14 cellular contexts compared by ENCODE assay signal in the genomic region with DNA sequence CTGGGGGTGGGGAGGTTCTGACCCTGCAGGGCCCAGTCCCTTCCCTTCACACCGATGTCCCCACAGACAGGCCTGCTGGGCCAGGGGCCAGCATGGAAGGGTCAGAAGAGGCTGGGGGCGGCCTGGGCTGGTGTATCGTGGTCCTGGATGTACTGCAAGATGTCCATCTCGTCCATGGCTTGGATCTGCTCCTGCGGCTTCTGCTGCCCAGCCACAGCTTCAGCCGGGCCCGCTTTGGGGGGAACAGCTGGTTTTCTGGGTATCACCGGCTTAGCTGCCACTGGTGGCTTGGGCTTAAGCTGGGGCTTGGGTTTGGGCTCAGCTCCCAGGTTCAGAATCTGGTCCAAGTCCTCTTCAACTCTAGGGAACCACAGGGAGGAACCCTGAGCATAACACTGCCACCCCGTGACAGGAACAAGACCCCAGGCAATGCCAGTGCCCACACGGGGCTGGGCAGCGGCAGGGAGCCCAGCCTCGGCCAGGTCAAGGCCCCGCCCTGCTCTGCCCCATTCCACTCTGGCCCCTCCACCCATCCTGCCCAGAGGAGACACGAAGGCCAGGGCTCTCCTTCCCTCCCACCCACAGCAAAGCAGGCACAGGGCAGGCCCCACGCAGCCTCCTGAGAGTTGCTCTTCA. TPM values are rescaled to one million over a fixed set of nuclear protein-coding genes. Genes with fewer than 3 reads are reported as not detected.
DNase-seq lines count a peak whose midpoint lies in the region; ATAC-seq and TF ChIP-seq lines count a peak whose summit lies in the region.
"Had no signal": no experiment of that assay in that cellular context is flagged by ENCODE, and none has a peak within 500 bp of the region (broad histone marks: within the 10 kb centered on the region; RNA-seq: fewer than 3 reads in every experiment).

No MANE protein-coding gene starts in this region.

- H3K36me3 ChIP-seq in SK-N-SH (replicated peaks in 1 of 2; ENCODE audit: control insufficient read depth in 1 of 2, insufficient read depth in 2 of 2, low read length in 1 of 2) (peaks cover 0 to 30% of the 10 kb centered on the region in 2 experiments), left ventricle myocardium inferior (peaks cover 31% of the 10 kb centered on the region), parathyroid adenoma (ENCODE audit: control insufficient read depth, insufficient read depth, low read length) (no peaks in the 10 kb centered on the region), uterus (no peaks in the 10 kb centered on the region)

- no peaks in the 10 kb centered on the region for H4K20me1 ChIP-seq in SK-N-SH (ENCODE audit: insufficient read depth)

- ATAC-seq in SK-N-SH treated with all-trans-retinoic acid at 6 μM for 48 hours (no peak), natural killer cell (no peak), HG03521 (IDR thresholded peaks at IDR 0.05; ENCODE audit: unreplicated experiment) (no peak)

- H3K27me3 ChIP-seq in SK-N-SH (ENCODE audit: insufficient read depth) (no peaks in the 10 kb centered on the region), left ventricle myocardium inferior (ENCODE audit: low read depth) (no peaks in the 10 kb centered on the region), parathyroid adenoma (ENCODE audit: control insufficient read depth, insufficient read depth, low read length) (no peaks in the 10 kb centered on the region), uterus (no peaks in the 10 kb centered on the region)

- H3K4me1 ChIP-seq in SK-N-SH (ENCODE audit: control insufficient read depth in 1 of 2, insufficient read depth in 2 of 2, low read depth in 1 of 2, low read length in 1 of 2) (peaks cover 18 to 37% of the 10 kb centered on the region in 2 experiments; a peak in 3 of 4 replicates), left ventricle myocardium inferior (peaks cover 100% of the 10 kb centered on the region), parathyroid adenoma (peaks cover 9% of the 10 kb centered on the region), uterus (peaks cover 25 to 34% of the 10 kb centered on the region in 2 donors)

- TF ChIP-seq EP300 in SK-N-SH (IDR thresholded peaks at IDR 0.05; ENCODE audit: borderline replicate concordance in 1 of 2, low read depth in 1 of 2, low read length in 1 of 2): no peak

- H3K9me2 ChIP-seq in SK-N-SH: no peaks in the 10 kb centered on the region

- H3K9me3 ChIP-seq in SK-N-SH (no peaks in the 10 kb centered on the region), left ventricle myocardium inferior (replicated peaks) (no peaks in the 10 kb centered on the region), parathyroid adenoma (ENCODE audit: control insufficient read depth, low read length) (no peaks in the 10 kb centered on the region), uterus (no peaks in the 10 kb centered on the region)

- no peak overlapping the region for H2AFZ ChIP-seq in SK-N-SH (ENCODE audit: low read depth)
- no peak overlapping the region for H2AFZ ChIP-seq in parathyroid adenoma

- no peaks in the 10 kb centered on the region for H3F3A ChIP-seq in SK-N-SH (replicated peaks; ENCODE audit: insufficient read depth)

- H3K9ac ChIP-seq in SK-N-SH: 0 out of 2 replicates have a peak overlapping the region, but pooled peaks have one; percentile 80
- no peak overlapping the region for H3K9ac ChIP-seq in parathyroid adenoma

- no peak for TF ChIP-seq RAD21 in SK-N-SH (IDR thresholded peaks at IDR 0.05; ENCODE audit: low read length)

- H3K9me3 Mint-ChIP-seq in natural killer cell: no peaks in the 10 kb centered on the region
- H3K9me3 Mint-ChIP-seq: memory B cell; stimulated activated naive CD8-positive, alpha-beta T cell treated with anti-CD3 and anti-CD28 coated beads, Interleukin-15, amount 100 ng/mL, for 72 hours had no signal

- H3K4me3 ChIP-seq in SK-N-SH (ENCODE audit: low read depth in 2 of 2, low read length in 1 of 2) (no peak overlapping the region), left ventricle myocardium inferior (peak overlapping the region; percentile 13), parathyroid adenoma (ENCODE audit: low read depth, low read length) (no peak overlapping the region), uterus (no peak overlapping the region)

- H3K27ac ChIP-seq in SK-N-SH (ENCODE audit: low read depth in 2 of 2, low read length in 1 of 2): peak overlapping the region in 1 of 2 experiments; percentile 90; a peak in 1 of 4 replicates
- peak overlapping the region; percentile 95 for H3K27ac ChIP-seq in left ventricle myocardium inferior (replicated peaks)
- H3K27ac ChIP-seq in parathyroid adenoma: peak overlapping the region; percentile 58
- peak overlapping the region; percentile 95 for H3K27ac ChIP-seq in uterus
- H3K27ac ChIP-seq: 22Rv1 had no signal

- POLR2A ChIA-PET in SK-N-SH (lab: Yijun Ruan, JAX): interaction anchor here (2.4 kb wide), 1 partner anchor 171 kb away, joined by 18 read pairs; a partner anchor contains a TSS

- peaks cover 6 to 7% of the 10 kb centered on the region in 2 donors for H3K4me1 Mint-ChIP-seq in natural killer cell
- H3K4me1 Mint-ChIP-seq: stimulated activated naive CD8-positive, alpha-beta T cell treated with anti-CD3 and anti-CD28 coated beads, Interleukin-15, amount 100 ng/mL, for 72 hours had no signal

- H3K27me3 Mint-ChIP-seq in natural killer cell (ENCODE audit: low read depth in 2 of 2): no peaks in the 10 kb centered on the region
- H3K27me3 Mint-ChIP-seq: memory B cell; stimulated activated naive CD8-positive, alpha-beta T cell treated with anti-CD3 and anti-CD28 coated beads, Interleukin-15, amount 100 ng/mL, for 72 hours had no signal

- H3K79me2 ChIP-seq in SK-N-SH (ENCODE audit: insufficient read depth) (no peaks in the 10 kb centered on the region), parathyroid adenoma (no peaks in the 10 kb centered on the region)

- H3K36me3 Mint-ChIP-seq in natural killer cell: peaks cover 7% of the 10 kb centered on the region

- H3K27ac Mint-ChIP-seq in natural killer cell: no peak overlapping the region
- H3K27ac Mint-ChIP-seq: memory B cell; stimulated activated naive CD8-positive, alpha-beta T cell treated with anti-CD3 and anti-CD28 coated beads, Interleukin-15, amount 100 ng/mL, for 72 hours had no signal

- 84% methylated on average over 14 of the region's 15 CpGs for WGBS in SK-N-SH (ENCODE audit: low lambda C conversion rate)

- TF ChIP-seq CTCF in SK-N-SH (IDR thresholded peaks at IDR 0.05) (no peak), left ventricle myocardium inferior (IDR thresholded peaks at IDR 0.05; ENCODE audit: borderline replicate concordance) (no peak), parathyroid adenoma (IDR thresholded peaks at IDR 0.05) (no peak), uterus (IDR thresholded peaks at IDR 0.05) (no peak), natural killer cell (IDR thresholded peaks at IDR 0.05) (no peak)

- intact Hi-C loops in left ventricle myocardium inferior (cut with micrococcal nuclease): no loop called here
- intact Hi-C loops in uterus (cut with DNase I; ENCODE audit: low total_unique reads): no loop called here
- intact Hi-C loops in natural killer cell (cut with micrococcal nuclease): no loop called here

- H3K4me2 ChIP-seq in SK-N-SH (no peak overlapping the region; the same call in 1 of the 2 replicates), parathyroid adenoma (ENCODE audit: low read length) (no peak overlapping the region)

- no peak for TF ChIP-seq POLR2A in uterus (IDR thresholded peaks at IDR 0.05)

- CTCF ChIA-PET in SK-N-SH (lab: Yijun Ruan, JAX): interaction anchor here (0.6 to 5.2 kb wide), 8 partner anchors 16 to 240 kb away, joined by 3 to 27 read pairs (median 8); a partner anchor contains a TSS

- H3K4me3 Mint-ChIP-seq in natural killer cell: no peak overlapping the region
- H3K4me3 Mint-ChIP-seq: memory B cell; stimulated activated naive CD8-positive, alpha-beta T cell treated with anti-CD3 and anti-CD28 coated beads, Interleukin-15, amount 100 ng/mL, for 72 hours had no signal

- DNase-seq in SK-N-SH: no peak
- DNase-seq in left ventricle myocardium inferior: peak; percentile 33
- peak in 1 of 2 donors; percentile 29 for DNase-seq in uterus
- DNase-seq in natural killer cell: no peak
- DNase-seq in HK-2 (ENCODE audit: unreplicated experiment): no peak
- DNase-seq: activated T-cell treated with anti-CD3 and anti-CD28 coated beads, Interleukin-2, amount 50 U/mL, for 48 hours; DMS153; NCI-H2029 treated with DMSO at 0.1 percent for 48 hours; stimulated activated naive CD8-positive, alpha-beta T cell treated with anti-CD3 and anti-CD28 coated beads, Interleukin-15, amount 100 ng/mL, for 72 hours had no signal

TF ChIP-seq in SK-N-SH, 30 proteins besides CTCF, POLR2A, EP300 and RAD21 (continues in another document):
- TF ChIP-seq NRF1 (IDR thresholded peaks at IDR 0.05; ENCODE audit: low read depth, low read length): no peak

TF ChIP-seq in SK-N-SH treated with all-trans-retinoic acid at 6 μM for 48 hours, 23 proteins besides CTCF, POLR2A, EP300 and RAD21:
- TF ChIP-seq ZC3H10 (CRISPR knock-in tag; IDR thresholded peaks at IDR 0.05) (no peak), GLIS3 (CRISPR knock-in tag; IDR thresholded peaks at IDR 0.05) (no peak), ESRRG (CRISPR knock-in tag; IDR thresholded peaks at IDR 0.05) (no peak), ZNF565 (CRISPR knock-in tag; conservative IDR thresholded peaks at IDR 0.05; ENCODE audit: low read depth) (no peak), PPARA (CRISPR knock-in tag; IDR thresholded peaks at IDR 0.05; ENCODE audit: borderline replicate concordance) (no peak)
TF ChIP-seq in SK-N-SH treated with all-trans-retinoic acid at 6 μM for 48 hours: peak in this region for 0.

RNA-seq across cellular contexts. Expression of a gene that starts 31.9 kb away (rescaled TPM):
- 18.7 and 20.1 TPM in 2 replicates for polyA plus RNA-seq in SK-N-SH (2012; rRNA removed)
- polyA plus RNA-seq in SK-N-SH (2012; cell fraction: cytosol; rRNA removed): 9.8 and 14.2 TPM in 2 replicates
- polyA plus RNA-seq in SK-N-SH (2012; cell fraction: nucleus; rRNA removed): 47.9 and 49.4 TPM in 2 replicates
- total RNA-seq in left ventricle myocardium inferior: 16.6 TPM
- total RNA-seq in uterus: 10 to 100 TPM in 3 of 4 donors, 1 to 10 TPM in 1; 7.1 to 41.8 (median 28.4) TPM
- 10 to 100 TPM; 17.4 to 25.7 (median 22.8) TPM for total RNA-seq in natural killer cell

RNA-seq across cellular contexts. Expression of a gene that starts 47.9 kb away (rescaled TPM):
- polyA plus RNA-seq in SK-N-SH (2012; rRNA removed): 0.02 and 0.03 TPM in 2 replicates
- 0.04 TPM in 2 replicates for polyA plus RNA-seq in SK-N-SH (2012; cell fraction: cytosol; rRNA removed)
- 0.19 TPM in 2 replicates for polyA plus RNA-seq in SK-N-SH (2012; cell fraction: nucleus; rRNA removed)
- total RNA-seq in left ventricle myocardium inferior: 0.58 TPM
- 10 to 100 TPM in 1 of 4 donors, 1 to 10 TPM in 3; 1.5 to 45.6 (median 5.4) TPM for total RNA-seq in uterus
- under 1 TPM; 0.02 to 0.10 (median 0.05) TPM for total RNA-seq in natural killer cell
